Comparison of ENCODE assay signal across 18 cellular contexts in genomic region chr5:72677447-72677846, GRCh38.
"Had no signal": no experiment of that assay in that cellular context is flagged by ENCODE, and none has a peak within 500 bp of the region (broad histone marks: within the 10 kb centered on the region; RNA-seq: fewer than 3 reads in every experiment).

No MANE protein-coding gene starts in this region.

- H3K36me3 ChIP-seq: neural progenitor cell, neutrophil, ovary, pancreas, prostate gland, right atrium auricular region, right lobe of liver, sigmoid colon, spleen had no signal

- H3K4me3 ChIP-seq: neural progenitor cell, ovary, pancreas, prostate gland, psoas muscle, right atrium auricular region, right lobe of liver, sigmoid colon, skin epidermis, smooth muscle cell, spleen had no signal

- H3K27ac ChIP-seq: neural progenitor cell, neutrophil, ovary, pancreas, parathyroid adenoma, prostate gland, psoas muscle, right atrium auricular region, right lobe of liver, sigmoid colon, skin epidermis, spleen had no signal

- H3K9me3 ChIP-seq: neutrophil, ovary, pancreas, prostate gland, right lobe of liver had no signal

- H3K4me1 ChIP-seq: neural progenitor cell, pancreas, prostate gland, right atrium auricular region, right lobe of liver, sigmoid colon, spleen had no signal

- ATAC-seq: naive thymus-derived CD8-positive, alpha-beta T cell; natural killer cell; natural killer cell treated with Interleukin-12 subunit alpha and Interleukin-12 subunit beta and Interleukin-15 and Interleukin-18, amount 100 ng/mL, for 72 hours; pancreas; psoas muscle; right cardiac atrium; right lobe of liver; sciatic nerve had no signal
